Comparison of ENCODE assay signal across 8 cellular contexts in genomic region chr4:169659736-169660670, GRCh38. TPM values are rescaled to one million over a fixed set of nuclear protein-coding genes. Genes with fewer than 3 reads are reported as not detected.
DNase-seq lines count a peak whose midpoint lies in the region; ATAC-seq and TF ChIP-seq lines count a peak whose summit lies in the region.

No MANE protein-coding gene starts in this region.

- no peaks in the 10 kb centered on the region for H3K27me3 Mint-ChIP-seq in activated T-helper 2 cell treated with anti-CD3 and anti-CD28 coated beads, Interferon-gamma antibody, Interleukin-2, Interleukin-4, amounts not matched to agents 10 μg/mL and 5 μg/mL and 100 μg/mL, durations not matched to agents 14 hours and 24 hours and 36 hours (ENCODE audit: low read depth)
- H3K27me3 Mint-ChIP-seq in natural killer cell (ENCODE audit: low read depth in 2 of 2): no peaks in the 10 kb centered on the region

- in situ Hi-C loops in Panc1 (cut with HindIII; ENCODE audit: low pct_unique_long_range_greater_than_20kb, low sequenced_read_pairs): no loop called here

- H3K27ac Mint-ChIP-seq in activated T-helper 2 cell treated with anti-CD3 and anti-CD28 coated beads, Interferon-gamma antibody, Interleukin-2, Interleukin-4, amounts not matched to agents 10 μg/mL and 5 μg/mL and 100 μg/mL, durations not matched to agents 14 hours and 24 hours and 36 hours: peak overlapping the region; percentile 98
- peak overlapping the region; percentile 93 for H3K27ac Mint-ChIP-seq in natural killer cell

- H3K27ac ChIP-seq in Panc1 (ENCODE audit: low read length): peak overlapping the region; percentile 89

- H3K36me3 Mint-ChIP-seq in activated T-helper 2 cell treated with anti-CD3 and anti-CD28 coated beads, Interferon-gamma antibody, Interleukin-2, Interleukin-4, amounts not matched to agents 10 μg/mL and 5 μg/mL and 100 μg/mL, durations not matched to agents 14 hours and 24 hours and 36 hours (ENCODE audit: low read depth): no peaks in the 10 kb centered on the region
- H3K36me3 Mint-ChIP-seq in natural killer cell: no peaks in the 10 kb centered on the region

- DNase-seq in DMS 273 (lab: John Stamatoyannopoulos, UW; ENCODE audit: unreplicated experiment): peak; percentile 94
- DNase-seq in HuH-7.5 (ENCODE audit: low spot score): peak; percentile 36
- peak; percentile 91 for DNase-seq in Panc1 (ENCODE audit: low read depth, low spot score)
- peak; percentile 74 for DNase-seq in activated T-helper 2 cell treated with anti-CD3 and anti-CD28 coated beads, Interferon-gamma antibody, Interleukin-2, Interleukin-4, amounts not matched to agents 10 μg/mL and 5 μg/mL and 100 μg/mL, durations not matched to agents 14 hours and 24 hours and 36 hours (ENCODE audit: low spot score)
- DNase-seq in fibroblast of pulmonary artery (ENCODE audit: low read depth): peak; percentile 100
- peak; percentile 35 for DNase-seq in natural killer cell
- DNase-seq in stimulated activated naive CD4-positive, alpha-beta T cell treated with Interleukin-2 at 50 U/mL for 16 hours (lab: John Stamatoyannopoulos, UW): peak; percentile 56

- no TSS peak for BruUV-seq in Panc1 (replicated peaks; lab: Mats Ljungman, UMichigan)

- no peak for TF ChIP-seq CTCF in Panc1 (IDR thresholded peaks at IDR 0.05)
- TF ChIP-seq CTCF in fibroblast of pulmonary artery (IDR thresholded peaks at IDR 0.05; ENCODE audit: low read length, missing control alignments): no peak
- TF ChIP-seq CTCF in natural killer cell (IDR thresholded peaks at IDR 0.05): no peak

- H3K4me3 ChIP-seq in Panc1 (ENCODE audit: low read depth in 2 of 2, low read length in 2 of 2) (peak overlapping the region; percentile 56 to 63), fibroblast of pulmonary artery (replicated peaks; ENCODE audit: low read depth, low read length) (peak overlapping the region; percentile 62)

- no peaks in the 10 kb centered on the region for H3K9me3 ChIP-seq in Panc1 (ENCODE audit: control insufficient read depth, insufficient read depth, low read depth, low read length)

- H3K27me3 ChIP-seq in Panc1 (ENCODE audit: control insufficient read depth, insufficient read depth, low read length): no peaks in the 10 kb centered on the region

- peaks cover 14% of the 10 kb centered on the region for H3K4me1 ChIP-seq in Panc1 (ENCODE audit: control insufficient read depth, insufficient read depth, low read length)

- CTCF ChIA-PET in Panc1 (lab: Charles Lee): no interaction called here

- ATAC-seq in GM21529 (IDR thresholded peaks at IDR 0.05; ENCODE audit: unreplicated experiment) (peak; percentile 98), Panc1 (peak; percentile 97), natural killer cell (peak; percentile 94 to 98 (median 96))

- POLR2A ChIA-PET in Panc1 (lab: Charles Lee): no interaction called here

- no peaks in the 10 kb centered on the region for H3K36me3 ChIP-seq in Panc1 (ENCODE audit: control insufficient read depth, insufficient read depth, low read length)

- peak overlapping the region; percentile 82 for H3K4me3 Mint-ChIP-seq in activated T-helper 2 cell treated with anti-CD3 and anti-CD28 coated beads, Interferon-gamma antibody, Interleukin-2, Interleukin-4, amounts not matched to agents 10 μg/mL and 5 μg/mL and 100 μg/mL, durations not matched to agents 14 hours and 24 hours and 36 hours (ENCODE audit: low read depth)
- H3K4me3 Mint-ChIP-seq in natural killer cell: peak overlapping the region; percentile 85

- H3K9me3 Mint-ChIP-seq in activated T-helper 2 cell treated with anti-CD3 and anti-CD28 coated beads, Interferon-gamma antibody, Interleukin-2, Interleukin-4, amounts not matched to agents 10 μg/mL and 5 μg/mL and 100 μg/mL, durations not matched to agents 14 hours and 24 hours and 36 hours: no peaks in the 10 kb centered on the region
- no peaks in the 10 kb centered on the region for H3K9me3 Mint-ChIP-seq in natural killer cell

- H3K4me1 Mint-ChIP-seq in activated T-helper 2 cell treated with anti-CD3 and anti-CD28 coated beads, Interferon-gamma antibody, Interleukin-2, Interleukin-4, amounts not matched to agents 10 μg/mL and 5 μg/mL and 100 μg/mL, durations not matched to agents 14 hours and 24 hours and 36 hours (ENCODE audit: low read depth): peaks cover 27% of the 10 kb centered on the region
- H3K4me1 Mint-ChIP-seq in natural killer cell: peaks cover 12 to 27% of the 10 kb centered on the region in 2 donors

- intact Hi-C loops in Panc1 (cut with micrococcal nuclease; ENCODE audit: unreplicated experiment): no loop called here
- intact Hi-C loops in activated T-helper 2 cell treated with anti-CD3 and anti-CD28 coated beads, Interferon-gamma antibody, Interleukin-2, Interleukin-4, amounts not matched to agents 10 μg/mL and 5 μg/mL and 100 μg/mL, durations not matched to agents 14 hours and 24 hours and 36 hours (cut with micrococcal nuclease): loop anchor here (1.0 to 5.0 kb wide), 4 partner anchors 38 to 97 kb away; partner anchors contain the start of genes HPF1 and NEK1
- intact Hi-C loops in natural killer cell (cut with micrococcal nuclease): loop anchor here (1.0 to 2.0 kb wide), 2 partner anchors 40 to 47 kb away; partner anchors contain the start of genes CLCN3 and NEK1

RNA-seq across cellular contexts. Expression of gene CLCN3, which starts 39.6 kb away (rescaled TPM):
- total RNA-seq in Panc1 (2021; ENCODE audit: unreplicated experiment) (38.3 TPM), natural killer cell (10 to 100 TPM; 20.7 to 26.0 (median 21.0) TPM)
- polyA plus RNA-seq in Panc1 (2012; ENCODE audit: insufficient read length): 21.9 TPM
- 23.8 and 25.6 TPM in 2 replicates for total RNA-seq in activated T-helper 2 cell treated with anti-CD3 and anti-CD28 coated beads, Interferon-gamma antibody, Interleukin-2, Interleukin-4, amounts not matched to agents 10 μg/mL and 5 μg/mL and 100 μg/mL, durations not matched to agents 14 hours and 24 hours and 36 hours

RNA-seq across cellular contexts. Expression of gene NEK1, which starts 47.6 kb away (rescaled TPM):
- total RNA-seq in Panc1 (2021; ENCODE audit: unreplicated experiment): 9.2 TPM
- 2.9 TPM for polyA plus RNA-seq in Panc1 (2012; ENCODE audit: insufficient read length)
- 9.4 and 11.1 TPM in 2 replicates for total RNA-seq in activated T-helper 2 cell treated with anti-CD3 and anti-CD28 coated beads, Interferon-gamma antibody, Interleukin-2, Interleukin-4, amounts not matched to agents 10 μg/mL and 5 μg/mL and 100 μg/mL, durations not matched to agents 14 hours and 24 hours and 36 hours
- 10 to 100 TPM; 16.4 to 24.9 (median 19.0) TPM for total RNA-seq in natural killer cell

Comparison
In these comparisons a context has a peak if more than half of its experiments do, and no peak if none do; other contexts are left out.
1. Peak in every context shown above with its lines: DNase-seq, ATAC-seq, H3K4me3 ChIP-seq and H3K27ac ChIP-seq.
2. DNase-seq: peak in every context shown above with its lines; median percentile 100 in fibroblast of pulmonary artery; 94 in DMS 273; 91 in Panc1; 74 in activated T-helper 2 cell treated with anti-CD3 and anti-CD28 coated beads, Interferon-gamma antibody, Interleukin-2, Interleukin-4, amounts not matched to agents 10 μg/mL and 5 μg/mL and 100 μg/mL, durations not matched to agents 14 hours and 24 hours and 36 hours; 56 in stimulated activated naive CD4-positive, alpha-beta T cell treated with Interleukin-2 at 50 U/mL for 16 hours; 36 in HuH-7.5; 35 in natural killer cell.